Comparison of ENCODE assay signal across 11 cellular contexts in genomic region chr12:53983580-53984572, GRCh38. TPM values are rescaled to one million over a fixed set of nuclear protein-coding genes. Genes with fewer than 3 reads are reported as not detected.
DNase-seq lines count a peak whose midpoint lies in the region; ATAC-seq and TF ChIP-seq lines count a peak whose summit lies in the region.
"Had no signal": no experiment of that assay in that cellular context is flagged by ENCODE, and none has a peak within 500 bp of the region (broad histone marks: within the 10 kb centered on the region; RNA-seq: fewer than 3 reads in every experiment).

No MANE protein-coding gene starts in this region.

- no peak for ATAC-seq in activated naive CD4-positive, alpha-beta T cell treated with anti-CD3 and anti-CD28 coated beads, Interleukin-2, amount 50 U/mL, for 72 hours
- ATAC-seq in HG03521 (IDR thresholded peaks at IDR 0.05; ENCODE audit: unreplicated experiment) (no peak), HG03439 (IDR thresholded peaks at IDR 0.05; ENCODE audit: unreplicated experiment) (no peak)

- no peak for TF ChIP-seq EP300 in suprapubic skin (IDR thresholded peaks at IDR 0.05)

- intact Hi-C loops in PC-9 (cut with micrococcal nuclease; ENCODE audit: unreplicated experiment) = no loop called here
- intact Hi-C loops in esophagus squamous epithelium (cut with DNase I) = no loop called here

- H3K79me2 ChIP-seq in PC-9 (ENCODE audit: low read depth) = no peaks in the 10 kb centered on the region

- H3K4me3 ChIP-seq in PC-9 (no peak overlapping the region), iPS-15b (ENCODE audit: low read depth, low read length) (peak overlapping the region; percentile 18), suprapubic skin (peak overlapping the region; percentile 60), esophagus squamous epithelium (no peak overlapping the region)

- peak overlapping the region; percentile 42 for H3K27ac Mint-ChIP-seq in activated naive CD4-positive, alpha-beta T cell treated with anti-CD3 and anti-CD28 coated beads, Interleukin-2, amount 10 ng/mL, durations not matched to agents 7 days and 5 days
- peak overlapping the region in 1 of 2 donors; percentile 29 for H3K27ac Mint-ChIP-seq in activated naive CD4-positive, alpha-beta T cell treated with anti-CD3 and anti-CD28 coated beads, Interleukin-2, amount 50 U/mL, for 72 hours

- H3K4me1 Mint-ChIP-seq in activated naive CD4-positive, alpha-beta T cell treated with anti-CD3 and anti-CD28 coated beads, Interleukin-2, amount 10 ng/mL, durations not matched to agents 7 days and 5 days = peaks cover 19% of the 10 kb centered on the region

- no peaks in the 10 kb centered on the region for H3K9me2 ChIP-seq in PC-9 (ENCODE audit: insufficient read depth)

- H3K27me3 Mint-ChIP-seq in activated naive CD4-positive, alpha-beta T cell treated with anti-CD3 and anti-CD28 coated beads, Interleukin-2, amount 10 ng/mL, durations not matched to agents 7 days and 5 days = peaks cover 100% of the 10 kb centered on the region

- no peaks in the 10 kb centered on the region for H3K36me3 Mint-ChIP-seq in activated naive CD4-positive, alpha-beta T cell treated with anti-CD3 and anti-CD28 coated beads, Interleukin-2, amount 10 ng/mL, durations not matched to agents 7 days and 5 days
- H3K36me3 Mint-ChIP-seq in activated naive CD4-positive, alpha-beta T cell treated with anti-CD3 and anti-CD28 coated beads, Interleukin-2, amount 50 U/mL, for 72 hours = peaks cover 10% of the 10 kb centered on the region in 2 donors

- no peaks in the 10 kb centered on the region for H4K20me1 ChIP-seq in PC-9 (ENCODE audit: insufficient read depth)

- CTCF ChIA-PET in activated naive CD4-positive, alpha-beta T cell treated with anti-CD3 and anti-CD28 coated beads, Interleukin-2, amount 10 ng/mL, durations not matched to agents 7 days and 5 days (lab: Charles Lee) = interaction anchor here (0.6 to 1.8 kb wide), 2 partner anchors 22 to 222 kb away, joined by 3 to 12 read pairs; no protein-coding TSS in a partner anchor
- CTCF ChIA-PET in PC-9 (lab: Charles Lee) = interaction anchor here (0.7 kb wide), 2 partner anchors 131 to 214 kb away, joined by 3 to 4 read pairs; no protein-coding TSS in a partner anchor

- no peak overlapping the region for H2AFZ ChIP-seq in PC-9

- no peak overlapping the region for H3K27ac ChIP-seq in PC-9
- peak overlapping the region; percentile 98 for H3K27ac ChIP-seq in suprapubic skin
- H3K27ac ChIP-seq in esophagus squamous epithelium = no peak overlapping the region

- no peak overlapping the region for H3K9ac ChIP-seq in iPS-15b (ENCODE audit: low read depth, low read length)

- no peaks in the 10 kb centered on the region for H3K36me3 ChIP-seq in PC-9 (ENCODE audit: low read depth)
- no peaks in the 10 kb centered on the region for H3K36me3 ChIP-seq in iPS-15b (ENCODE audit: control insufficient read depth, insufficient read depth, low read length)
- no peaks in the 10 kb centered on the region for H3K36me3 ChIP-seq in suprapubic skin
- H3K36me3 ChIP-seq in esophagus squamous epithelium = no peaks in the 10 kb centered on the region
- H3K36me3 ChIP-seq: BE2C had no signal

- POLR2A ChIA-PET in PC-9 (lab: Charles Lee; ENCODE audit: unreplicated experiment) = no interaction called here

- H3K9me3 Mint-ChIP-seq in activated naive CD4-positive, alpha-beta T cell treated with anti-CD3 and anti-CD28 coated beads, Interleukin-2, amount 10 ng/mL, durations not matched to agents 7 days and 5 days = no peaks in the 10 kb centered on the region
- no peaks in the 10 kb centered on the region for H3K9me3 Mint-ChIP-seq in activated naive CD4-positive, alpha-beta T cell treated with anti-CD3 and anti-CD28 coated beads, Interleukin-2, amount 50 U/mL, for 72 hours

- H3K27me3 ChIP-seq in PC-9 (ENCODE audit: insufficient read depth, low read depth) (no peaks in the 10 kb centered on the region), iPS-15b (ENCODE audit: control insufficient read depth, insufficient read depth, low read length) (peaks cover 96% of the 10 kb centered on the region), suprapubic skin (peaks cover 64% of the 10 kb centered on the region), esophagus squamous epithelium (peaks cover 45 to 100% (median 78%) of the 10 kb centered on the region in 4 donors)

- no peak for DNase-seq in activated naive CD4-positive, alpha-beta T cell treated with anti-CD3 and anti-CD28 coated beads, Interleukin-2, amount 10 ng/mL, durations not matched to agents 7 days and 5 days
- no peak for DNase-seq in activated naive CD4-positive, alpha-beta T cell treated with anti-CD3 and anti-CD28 coated beads, Interleukin-2, amount 50 U/mL, for 72 hours (ENCODE audit: low spot score in 2 of 2)
- DNase-seq in PC-9 (no peak), suprapubic skin (ENCODE audit: low spot score in 2 of 2) (peak in 1 of 2 donors; percentile 72), esophagus squamous epithelium (lab: John Stamatoyannopoulos, UW) (no peak)
- DNase-seq: GF-D8 had no signal

- no peak overlapping the region for H3K4me3 Mint-ChIP-seq in activated naive CD4-positive, alpha-beta T cell treated with anti-CD3 and anti-CD28 coated beads, Interleukin-2, amount 10 ng/mL, durations not matched to agents 7 days and 5 days

- TF ChIP-seq CTCF in PC-9 (conservative IDR thresholded peaks at IDR 0.05) (no peak), suprapubic skin (IDR thresholded peaks at IDR 0.05) (no peak), esophagus squamous epithelium (IDR thresholded peaks at IDR 0.05) (no peak)

- 31% methylated on average over 47 of the region's 47 CpGs for WGBS in suprapubic skin
- WGBS in esophagus squamous epithelium, 2 donors = 7 to 11% methylated on average over 38 to 39 of the region's 47 CpGs

- H3K4me1 ChIP-seq in PC-9 (replicated peaks; ENCODE audit: insufficient read depth) (peaks cover 12% of the 10 kb centered on the region), iPS-15b (ENCODE audit: control insufficient read depth, insufficient read depth, low read length) (no peaks in the 10 kb centered on the region), suprapubic skin (peaks cover 75% of the 10 kb centered on the region), esophagus squamous epithelium (peaks cover 18 to 33% (median 20%) of the 10 kb centered on the region in 3 donors)

- H3F3A ChIP-seq in PC-9 (ENCODE audit: insufficient read depth, low read depth) = peaks cover 8% of the 10 kb centered on the region; the same call in 1 of the 2 replicates

- BruUV-seq in PC-9 (replicated peaks; lab: Mats Ljungman, UMichigan) = no TSS peak

- no peaks in the 10 kb centered on the region for H3K9me3 ChIP-seq in PC-9 (ENCODE audit: insufficient read depth, low read depth)
- no peaks in the 10 kb centered on the region for H3K9me3 ChIP-seq in iPS-15b (ENCODE audit: control insufficient read depth, insufficient read depth, low read length)
- H3K9me3 ChIP-seq in suprapubic skin = no peaks in the 10 kb centered on the region
- H3K9me3 ChIP-seq in esophagus squamous epithelium = no peaks in the 10 kb centered on the region
- H3K9me3 ChIP-seq: BE2C had no signal

- peak overlapping the region; percentile 44; the same call in 1 of the 2 replicates for H3K4me2 ChIP-seq in PC-9

- TF ChIP-seq POLR2A in suprapubic skin (IDR thresholded peaks at IDR 0.05) = no peak
- TF ChIP-seq POLR2A in esophagus squamous epithelium (IDR thresholded peaks at IDR 0.05) = no peak

RNA-seq across cellular contexts. Expression of gene HOXC10, which starts 1.1 kb away (rescaled TPM):
- not detected for total RNA-seq in activated naive CD4-positive, alpha-beta T cell treated with anti-CD3 and anti-CD28 coated beads, Interleukin-2, amount 50 U/mL, for 72 hours
- 1.1 and 1.4 TPM in 2 replicates for total RNA-seq in PC-9 (2021)
- total RNA-seq in suprapubic skin = 10 to 100 TPM in 3 of 4 donors, 1 to 10 TPM in 1; 8.8 to 24.7 (median 13.3) TPM
- 1 to 10 TPM in 1 of 4 donors, under 1 TPM in 1, not detected in 2; 0.31 to 1.3 TPM for total RNA-seq in esophagus squamous epithelium
- total RNA-seq: mucosa of gallbladder had no signal

RNA-seq across cellular contexts. Expression of gene HOTAIR, which starts 9.1 kb away (rescaled TPM):
- not detected for total RNA-seq in activated naive CD4-positive, alpha-beta T cell treated with anti-CD3 and anti-CD28 coated beads, Interleukin-2, amount 50 U/mL, for 72 hours
- total RNA-seq in PC-9 (2021) = 7.9 and 9.2 TPM in 2 replicates
- total RNA-seq in suprapubic skin = 10 to 100 TPM in 2 of 4 donors, 1 to 10 TPM in 2; 1.4 to 15.7 (median 10.7) TPM
- not detected for total RNA-seq in esophagus squamous epithelium
- total RNA-seq: mucosa of gallbladder had no signal

RNA-seq across cellular contexts. Expression of gene HOXC11, which starts 10.9 kb away (rescaled TPM):
- total RNA-seq in activated naive CD4-positive, alpha-beta T cell treated with anti-CD3 and anti-CD28 coated beads, Interleukin-2, amount 50 U/mL, for 72 hours = not detected
- total RNA-seq in PC-9 (2021) (2.4 and 2.9 TPM in 2 replicates), suprapubic skin (1 to 10 TPM; 3.1 to 3.7 (median 3.5) TPM), esophagus squamous epithelium (not detected)
- total RNA-seq: mucosa of gallbladder had no signal

RNA-seq across cellular contexts. Expression of gene HOXC9, which starts 16.1 kb away (rescaled TPM):
- not detected for total RNA-seq in activated naive CD4-positive, alpha-beta T cell treated with anti-CD3 and anti-CD28 coated beads, Interleukin-2, amount 50 U/mL, for 72 hours
- total RNA-seq in PC-9 (2021) (7.5 and 10.2 TPM in 2 replicates), suprapubic skin (10 to 100 TPM in 1 of 4 donors, 1 to 10 TPM in 3; 4.9 to 12.2 (median 6.1) TPM), esophagus squamous epithelium (1 to 10 TPM in 1 of 4 donors, not detected in 3; 1.5 TPM)
- total RNA-seq: mucosa of gallbladder had no signal

RNA-seq across cellular contexts. Expression of gene HOXC8, which starts 24.9 kb away (rescaled TPM):
- not detected for total RNA-seq in activated naive CD4-positive, alpha-beta T cell treated with anti-CD3 and anti-CD28 coated beads, Interleukin-2, amount 50 U/mL, for 72 hours
- 3.8 and 4.3 TPM in 2 replicates for total RNA-seq in PC-9 (2021)
- 1 to 10 TPM in 3 of 4 donors, under 1 TPM in 1; 0.23 to 8.4 (median 1.6) TPM for total RNA-seq in suprapubic skin
- under 1 TPM in 1 of 4 donors, not detected in 3; 0.70 TPM for total RNA-seq in esophagus squamous epithelium
- total RNA-seq: mucosa of gallbladder had no signal

Comparison
In these comparisons a context has a peak if more than half of its experiments do, and no peak if none do; other contexts are left out.
1. H3K4me3 ChIP-seq: peak in iPS-15b (single experiment) and suprapubic skin (single experiment); none in PC-9 (single experiment) and esophagus squamous epithelium (0 of 4).